Comparison of ENCODE assay signal across 16 cellular contexts in the genomic region with DNA sequence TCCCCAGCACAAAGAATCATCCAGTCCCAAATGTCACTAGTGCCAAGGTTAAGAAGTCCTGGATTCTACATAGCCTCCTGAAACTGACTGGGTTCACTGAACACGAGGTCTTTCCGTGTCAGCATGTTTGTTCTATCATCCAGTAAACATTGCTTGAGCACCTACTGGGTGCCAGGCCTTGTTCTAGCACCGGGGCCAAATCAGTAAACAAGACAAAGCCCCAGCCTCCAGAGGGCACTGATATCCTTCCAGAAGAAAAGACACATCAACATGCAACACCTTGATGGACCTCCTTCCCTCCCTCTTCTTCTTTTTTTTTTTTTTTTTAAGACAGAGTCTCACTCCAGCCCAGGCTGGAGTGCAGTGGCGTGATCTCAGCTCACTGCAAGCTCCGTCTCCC. TPM values are rescaled to one million over a fixed set of nuclear protein-coding genes. Genes with fewer than 3 reads are reported as not detected.
DNase-seq lines count a peak whose midpoint lies in the region; ATAC-seq and TF ChIP-seq lines count a peak whose summit lies in the region.
"Had no signal": no experiment of that assay in that cellular context is flagged by ENCODE, and none has a peak within 500 bp of the region (broad histone marks: within the 10 kb centered on the region; RNA-seq: fewer than 3 reads in every experiment).

No MANE protein-coding gene starts in this region.

- H2AFZ ChIP-seq in Loucy (ENCODE audit: low read length), result no peak overlapping the region

- H3K27me3 ChIP-seq in Loucy (ENCODE audit: insufficient read depth, low read length, poor library complexity, severe bottlenecking) (no peaks in the 10 kb centered on the region), body of pancreas (no peaks in the 10 kb centered on the region), psoas muscle (ENCODE audit: insufficient read depth in 3 of 3, low read length in 2 of 3) (no peaks in the 10 kb centered on the region)

- no peak overlapping the region for H3K4me3 Mint-ChIP-seq in activated naive CD4-positive, alpha-beta T cell treated with anti-CD3 and anti-CD28 coated beads for 36 hours
- H3K4me3 Mint-ChIP-seq: mesothelial cell of epicardium had no signal

- peaks cover 28% of the 10 kb centered on the region; the same call in 1 of the 2 replicates for H3K79me2 ChIP-seq in Loucy (ENCODE audit: insufficient read depth, low read length)

- no peaks in the 10 kb centered on the region for H4K20me1 ChIP-seq in Loucy (ENCODE audit: insufficient read depth, low read length, poor library complexity, severe bottlenecking)

- H3K4me2 ChIP-seq in Loucy (ENCODE audit: low read depth, low read length, poor library complexity, severe bottlenecking), result no peak overlapping the region

- H3K4me3 ChIP-seq in Loucy (ENCODE audit: low read length, poor library complexity, severe bottlenecking) (no peak overlapping the region), body of pancreas (peak overlapping the region in 1 of 2 donors; percentile 50), psoas muscle (no peak overlapping the region)

- no peak overlapping the region for H3K9ac ChIP-seq in Loucy (ENCODE audit: low read depth, low read length, poor library complexity, severe bottlenecking)

- peaks cover 2% of the 10 kb centered on the region for H3K36me3 Mint-ChIP-seq in activated naive CD4-positive, alpha-beta T cell treated with anti-CD3 and anti-CD28 coated beads for 36 hours (ENCODE audit: low read depth)
- H3K36me3 Mint-ChIP-seq: mesothelial cell of epicardium had no signal

- peak; percentile 49 for TF ChIP-seq CTCF in Loucy (conservative IDR thresholded peaks at IDR 0.05; ENCODE audit: low read length)
- TF ChIP-seq CTCF in body of pancreas (IDR thresholded peaks at IDR 0.05), result peak in 2 of 7 experiments; percentile 5 to 21
- no peak for TF ChIP-seq CTCF in psoas muscle (IDR thresholded peaks at IDR 0.05)

- TF ChIP-seq POLR2A in body of pancreas (IDR thresholded peaks at IDR 0.05), result peak in 2 of 3 donors; percentile 23 to 35

- H3K27ac Mint-ChIP-seq in activated naive CD4-positive, alpha-beta T cell treated with anti-CD3 and anti-CD28 coated beads for 36 hours, result no peak overlapping the region
- H3K27ac Mint-ChIP-seq: mesothelial cell of epicardium had no signal

- H3K36me3 ChIP-seq in Loucy (ENCODE audit: insufficient read depth, low read length) (no peaks in the 10 kb centered on the region; the same call in 1 of the 2 replicates), body of pancreas (replicated peaks in 1 of 2; ENCODE audit: insufficient read depth in 1 of 2, low read depth in 2 of 2) (no peaks in the 10 kb centered on the region), psoas muscle (ENCODE audit: insufficient read depth in 1 of 2, low read depth in 1 of 2) (peaks cover 0 to 12% of the 10 kb centered on the region in 2 donors)

- CTCF ChIA-PET in activated naive CD4-positive, alpha-beta T cell treated with anti-CD3 and anti-CD28 coated beads for 36 hours (lab: Charles Lee), result no interaction called here

- H3K9me3 ChIP-seq in Loucy (ENCODE audit: insufficient read depth, low read depth, low read length), result no peaks in the 10 kb centered on the region
- no peaks in the 10 kb centered on the region for H3K9me3 ChIP-seq in body of pancreas
- no peaks in the 10 kb centered on the region for H3K9me3 ChIP-seq in psoas muscle

- peak; percentile 39 for DNase-seq in activated naive CD4-positive, alpha-beta T cell treated with anti-CD3 and anti-CD28 coated beads for 36 hours
- no peak for DNase-seq in activated naive CD4-positive, alpha-beta T cell treated with Interleukin-2 at 50 U/mL for 16 hours
- peak in 3 of 4 donors; percentile 35 to 54 (median 46) for DNase-seq in body of pancreas
- DNase-seq in psoas muscle, result no peak
- no peak for DNase-seq in D341Med (ENCODE audit: low spot score)
- no peak for DNase-seq in hepatic stellate cell (ENCODE audit: low spot score)
- DNase-seq in COLO668 (lab: John Stamatoyannopoulos, UW; ENCODE audit: unreplicated experiment), result no peak
- DNase-seq: effector CD8-positive, alpha-beta T cell; HCEC 1CT; NCI-H510A treated with DMSO at 0.1 percent for 48 hours; occipital lobe; stimulated activated naive CD4-positive, alpha-beta T cell treated with Interleukin-2 at 50 U/mL for 16 hours had no signal

- intact Hi-C loops in activated naive CD4-positive, alpha-beta T cell treated with anti-CD3 and anti-CD28 coated beads for 36 hours (cut with micrococcal nuclease), result no loop called here
- intact Hi-C loops in body of pancreas (cut with DNase I), result no loop called here
- intact Hi-C loops in psoas muscle (cut with DNase I), result loop anchor here in 1 of 2 donors (5.0 kb wide), 1 partner anchor 36 kb away; no protein-coding TSS in a partner anchor

- no peaks in the 10 kb centered on the region for H3K27me3 Mint-ChIP-seq in activated naive CD4-positive, alpha-beta T cell treated with anti-CD3 and anti-CD28 coated beads for 36 hours (ENCODE audit: low read depth)

- no peaks in the 10 kb centered on the region for H3K9me3 Mint-ChIP-seq in activated naive CD4-positive, alpha-beta T cell treated with anti-CD3 and anti-CD28 coated beads for 36 hours
- H3K9me3 Mint-ChIP-seq: mesothelial cell of epicardium had no signal

- H3K4me1 ChIP-seq in Loucy (ENCODE audit: insufficient read depth, low read length, poor library complexity, severe bottlenecking), result peaks cover 22% of the 10 kb centered on the region
- H3K4me1 ChIP-seq in body of pancreas, result peaks cover 33% of the 10 kb centered on the region
- peaks cover 40% of the 10 kb centered on the region for H3K4me1 ChIP-seq in psoas muscle

- 25 to 44% methylated on average over 5 of the region's 5 CpGs for WGBS in body of pancreas, 2 donors
- WGBS in psoas muscle, 3 donors, result 55 to 79% (median 63%) methylated on average over 5 of the region's 5 CpGs

- peak overlapping the region; percentile 76 to 86 (median 84) for H3K27ac ChIP-seq in body of pancreas
- peak overlapping the region; percentile 90 for H3K27ac ChIP-seq in psoas muscle

- ATAC-seq in body of pancreas, result peak; percentile 1
- peak in 1 of 4 donors; percentile 25 for ATAC-seq in psoas muscle

- H3F3A ChIP-seq in Loucy (ENCODE audit: low read depth), result no peaks in the 10 kb centered on the region

- no peaks in the 10 kb centered on the region for H3K9me2 ChIP-seq in Loucy (replicated peaks; ENCODE audit: low read depth, low read length)

- peaks cover 2% of the 10 kb centered on the region for H3K4me1 Mint-ChIP-seq in activated naive CD4-positive, alpha-beta T cell treated with anti-CD3 and anti-CD28 coated beads for 36 hours (ENCODE audit: low read depth)

RNA-seq across cellular contexts. Expression of a gene that starts 26.9 kb away (rescaled TPM):
- total RNA-seq in activated naive CD4-positive, alpha-beta T cell treated with anti-CD3 and anti-CD28 coated beads for 36 hours, result 10 to 100 TPM; 21.0 to 21.9 TPM
- total RNA-seq in body of pancreas, result 100 to 1,000 TPM; 547 to 586 TPM
- 10 to 100 TPM; 22.1 to 41.3 (median 28.5) TPM for total RNA-seq in psoas muscle
- polyA plus RNA-seq in psoas muscle, result 10 to 100 TPM; 30.5 to 76.4 (median 46.9) TPM

RNA-seq across cellular contexts. Expression of a gene that starts 50.7 kb away (rescaled TPM):
- 10 to 100 TPM; 33.3 to 34.4 TPM for total RNA-seq in activated naive CD4-positive, alpha-beta T cell treated with anti-CD3 and anti-CD28 coated beads for 36 hours
- total RNA-seq in body of pancreas (10 to 100 TPM; 26.2 to 32.3 TPM), psoas muscle (10 to 100 TPM; 29.1 to 48.6 (median 33.5) TPM)
- polyA plus RNA-seq in psoas muscle, result 10 to 100 TPM; 28.8 to 56.1 (median 37.8) TPM

RNA-seq across cellular contexts. Expression of a gene that starts 54.8 kb away (rescaled TPM):
- not detected for total RNA-seq in activated naive CD4-positive, alpha-beta T cell treated with anti-CD3 and anti-CD28 coated beads for 36 hours
- total RNA-seq in body of pancreas, result under 1 TPM in 1 of 2 donors, not detected in 1; 0.52 TPM
- total RNA-seq in psoas muscle, result under 1 TPM in 3 of 4 donors, not detected in 1; 0.22 to 0.25 (median 0.25) TPM
- under 1 TPM in 2 of 3 donors, not detected in 1; 0.14 to 0.21 TPM for polyA plus RNA-seq in psoas muscle
- total RNA-seq: mesothelial cell of epicardium; T-helper 1 cell treated with Interleukin-12 subunit alpha and Interleukin-12 subunit beta and Interleukin-4 antibody, amounts not matched to agents 30 ng/mL and 1 ng/mL, for 36 hours had no signal

RNA-seq across cellular contexts. Expression of a gene that starts 58.7 kb away (rescaled TPM):
- not detected for total RNA-seq in activated naive CD4-positive, alpha-beta T cell treated with anti-CD3 and anti-CD28 coated beads for 36 hours
- total RNA-seq in body of pancreas, result not detected
- not detected for total RNA-seq in psoas muscle
- polyA plus RNA-seq in psoas muscle, result not detected
- total RNA-seq: frontal cortex, mesothelial cell of epicardium, occipital lobe had no signal

Comparison
In these comparisons a context has a peak if more than half of its experiments do, and no peak if none do; other contexts are left out.
1. DNase-seq: peak in activated naive CD4-positive, alpha-beta T cell treated with anti-CD3 and anti-CD28 coated beads for 36 hours (single experiment) and body of pancreas (3 of 4); none in activated naive CD4-positive, alpha-beta T cell treated with Interleukin-2 at 50 U/mL for 16 hours (single experiment), psoas muscle (0 of 2), D341Med (single experiment), hepatic stellate cell (single experiment) and COLO668 (single experiment).
2. RNA of a gene that starts 26.9 kb away (total RNA-seq): 547 to 586 TPM in body of pancreas; 22.1 to 41.3 TPM in psoas muscle and 21.0 to 21.9 TPM in activated naive CD4-positive, alpha-beta T cell treated with anti-CD3 and anti-CD28 coated beads for 36 hours; every median in the first group is over 10 times any median in the second.